10 cellular contexts compared by ENCODE assay signal in genomic region chr7:157011333-157012112, GRCh38. TPM values are rescaled to one million over a fixed set of nuclear protein-coding genes. Genes with fewer than 3 reads are reported as not detected.
A peak's percentile ranks its signal among the peaks of the same experiment; 100 is the strongest.
DNase-seq lines count a peak whose midpoint lies in the region; ATAC-seq, FAIRE-seq and TF ChIP-seq lines count a peak whose summit lies in the region.
"Had no signal": no experiment of that assay in that cellular context is flagged by ENCODE, and none has a peak within 500 bp of the region (broad histone marks: within the 10 kb centered on the region; RNA-seq: fewer than 3 reads in every experiment).

No MANE protein-coding gene starts in this region.

- H3K4me1 ChIP-seq in A549 (peaks cover 24% of the 10 kb centered on the region), OCI-LY1 (ENCODE audit: insufficient read depth, low read length, severe bottlenecking) (peaks cover 18% of the 10 kb centered on the region), hepatocyte (ENCODE audit: insufficient read depth) (peaks cover 12% of the 10 kb centered on the region)

- POLR2A ChIA-PET in A549 (lab: Yijun Ruan, JAX): no interaction called here

- H3K9me3 ChIP-seq in A549: no peaks in the 10 kb centered on the region
- no peaks in the 10 kb centered on the region for H3K9me3 ChIP-seq in OCI-LY1 (ENCODE audit: low read length)
- H3K9me3 ChIP-seq in hepatocyte (ENCODE audit: low read depth): no peaks in the 10 kb centered on the region
- H3K9me3 ChIP-seq: heart right ventricle, SJSA1 had no signal

- H3K27me3 ChIP-seq in OCI-LY1 (ENCODE audit: insufficient read depth, low read length) (peaks cover 10% of the 10 kb centered on the region; the same call in 1 of the 2 replicates), hepatocyte (peaks cover 89% of the 10 kb centered on the region)

- H2AFZ ChIP-seq in OCI-LY1 (ENCODE audit: low read length) (no peak overlapping the region), hepatocyte (no peak overlapping the region)

- H3K4me2 ChIP-seq in A549 (peak overlapping the region; percentile 89), OCI-LY1 (ENCODE audit: low read length) (peak overlapping the region; percentile 88), hepatocyte (peak overlapping the region; percentile 89)

- peak in 1 of 2 experiments; percentile 23; a peak in 3 of 6 replicates for ATAC-seq in A549
- peak; percentile 13 for ATAC-seq in GM19023 (IDR thresholded peaks at IDR 0.05; ENCODE audit: unreplicated experiment)
- no peak for ATAC-seq in GM19467 (IDR thresholded peaks at IDR 0.05; ENCODE audit: unreplicated experiment)

- TF ChIP-seq POLR2A in A549 (IDR thresholded peaks at IDR 0.05; ENCODE audit: low read length): no peak

- TF ChIP-seq EP300 in A549 (IDR thresholded peaks at IDR 0.05): no peak

- CTCF ChIA-PET in A549 (lab: Yijun Ruan, JAX): interaction anchor here (1.4 kb wide), 1 partner anchor 169 kb away, joined by 4 read pairs; no protein-coding TSS in a partner anchor

- H3K27ac ChIP-seq in A549 (peak overlapping the region; percentile 92 to 93), OCI-LY1 (ENCODE audit: low read depth, low read length, poor library complexity, severe bottlenecking) (no peak overlapping the region), hepatocyte (no peak overlapping the region)
- H3K27ac ChIP-seq: heart right ventricle, SJSA1 had no signal

- TF ChIP-seq RAD21 in A549 (conservative IDR thresholded peaks at IDR 0.05 in 1 of 2, IDR thresholded peaks at IDR 0.05 in 1 of 2): no peak

- no peaks in the 10 kb centered on the region for H4K20me1 ChIP-seq in OCI-LY1 (ENCODE audit: insufficient read depth, low read length)
- no peaks in the 10 kb centered on the region for H4K20me1 ChIP-seq in hepatocyte (ENCODE audit: insufficient read depth, poor library complexity, severe bottlenecking)

- TF ChIP-seq CTCF in A549 (IDR thresholded peaks at IDR 0.05) (no peak), OCI-LY1 (IDR thresholded peaks at IDR 0.05; ENCODE audit: low read length) (no peak), hepatocyte (IDR thresholded peaks at IDR 0.05; ENCODE audit: poor library complexity) (no peak)

- H3K4me3 ChIP-seq in A549 (peak overlapping the region; percentile 96), OCI-LY1 (ENCODE audit: low read depth, low read length, poor library complexity, severe bottlenecking) (peak overlapping the region; percentile 72), hepatocyte (no peak overlapping the region)
- H3K4me3 ChIP-seq: SJSA1 had no signal

- H3K9me2 ChIP-seq in OCI-LY1 (ENCODE audit: low read depth, low read length) (no peaks in the 10 kb centered on the region), hepatocyte (replicated peaks; ENCODE audit: insufficient read depth) (no peaks in the 10 kb centered on the region)

- H3K9ac ChIP-seq in OCI-LY1 (ENCODE audit: low read length): peak overlapping the region; percentile 65

- no peak for FAIRE-seq in A549 (lab: Jason Lieb, UNC)

- H3K79me2 ChIP-seq in OCI-LY1 (ENCODE audit: insufficient read depth, low read length) (no peaks in the 10 kb centered on the region), hepatocyte (no peaks in the 10 kb centered on the region)

- no peaks in the 10 kb centered on the region for H3F3A ChIP-seq in OCI-LY1 (ENCODE audit: insufficient read depth, low read length)

- no peak for DNase-seq in A549 (ENCODE audit: low read depth in 1 of 2, low spot score in 1 of 2)
- DNase-seq in hepatocyte (ENCODE audit: low spot score): no peak
- no peak for DNase-seq in Kasumi-1 (lab: John Stamatoyannopoulos, UW)
- DNase-seq in cortex of kidney (lab: John Stamatoyannopoulos, UW): no peak
- DNase-seq in amygdala (lab: John Stamatoyannopoulos, UW): no peak
- DNase-seq: heart right ventricle had no signal

- 47% methylated on average over 28 of the region's 37 CpGs for WGBS in A549 (ENCODE audit: missing lambda C conversion rate)
- 2% methylated on average over 34 of the region's 37 CpGs for WGBS in hepatocyte (ENCODE audit: low lambda C conversion rate, missing lambda C conversion rate)

- H3K36me3 ChIP-seq in OCI-LY1 (ENCODE audit: insufficient read depth, low read length): no peaks in the 10 kb centered on the region
- H3K36me3 ChIP-seq in hepatocyte (replicated peaks; ENCODE audit: insufficient read depth, low read depth): no peaks in the 10 kb centered on the region
- H3K36me3 ChIP-seq: heart right ventricle, SJSA1 had no signal

TF ChIP-seq in A549, 52 proteins besides CTCF, POLR2A, EP300 and RAD21:
- no peak for TF ChIP-seq JUNB (IDR thresholded peaks at IDR 0.05)
- TF ChIP-seq, protein P1, sequence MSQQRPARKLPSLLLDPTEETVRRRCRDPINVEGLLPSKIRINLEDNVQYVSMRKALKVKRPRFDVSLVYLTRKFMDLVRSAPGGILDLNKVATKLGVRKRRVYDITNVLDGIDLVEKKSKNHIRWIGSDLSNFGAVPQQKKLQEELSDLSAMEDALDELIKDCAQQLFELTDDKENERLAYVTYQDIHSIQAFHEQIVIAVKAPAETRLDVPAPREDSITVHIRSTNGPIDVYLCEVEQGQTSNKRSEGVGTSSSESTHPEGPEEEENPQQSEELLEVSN (IDR thresholded peaks at IDR 0.05; ENCODE audit: borderline replicate concordance, low read depth): peak; percentile 75
- no peak for TF ChIP-seq CEBPB (IDR thresholded peaks at IDR 0.05)
- no peak for TF ChIP-seq RNF2 (IDR thresholded peaks at IDR 0.05; ENCODE audit: borderline replicate concordance, low read depth)
- TF ChIP-seq, protein P2, sequence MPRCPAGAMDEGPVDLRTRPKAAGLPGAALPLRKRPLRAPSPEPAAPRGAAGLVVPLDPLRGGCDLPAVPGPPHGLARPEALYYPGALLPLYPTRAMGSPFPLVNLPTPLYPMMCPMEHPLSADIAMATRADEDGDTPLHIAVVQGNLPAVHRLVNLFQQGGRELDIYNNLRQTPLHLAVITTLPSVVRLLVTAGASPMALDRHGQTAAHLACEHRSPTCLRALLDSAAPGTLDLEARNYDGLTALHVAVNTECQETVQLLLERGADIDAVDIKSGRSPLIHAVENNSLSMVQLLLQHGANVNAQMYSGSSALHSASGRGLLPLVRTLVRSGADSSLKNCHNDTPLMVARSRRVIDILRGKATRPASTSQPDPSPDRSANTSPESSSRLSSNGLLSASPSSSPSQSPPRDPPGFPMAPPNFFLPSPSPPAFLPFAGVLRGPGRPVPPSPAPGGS (IDR thresholded peaks at IDR 0.05): no peak
- TF ChIP-seq NR3C1 (IDR thresholded peaks at IDR 0.05): no peak
- no peak for TF ChIP-seq CHD2 (IDR thresholded peaks at IDR 0.05; ENCODE audit: low read length, partially characterized antibody)
- TF ChIP-seq MAX (IDR thresholded peaks at IDR 0.05): peak; percentile 77
- no peak for TF ChIP-seq JUN (IDR thresholded peaks at IDR 0.05)

RNA-seq across cellular contexts. Expression of gene MNX1, which starts 1.1 kb away (rescaled TPM):
- polyA plus RNA-seq in A549 (2011; rRNA removed) (0.67 and 0.70 TPM in 2 replicates), A549 (2017; fragmentation: RNase III; extraction: RNeasy Plus Mini Kit Qiagen cat#74134 plus additional on column Dnase treatment) (3.1 to 4.5 TPM (median 4.2 TPM) in 3 replicates), hepatocyte (1.4 and 3.1 TPM in 2 replicates)
- polyA plus RNA-seq in A549 (2012; cell fraction: cytosol; rRNA removed): 1.5 and 1.8 TPM in 2 replicates
- polyA plus RNA-seq in A549 (2012; cell fraction: nucleus; rRNA removed): 3.2 TPM in 2 replicates
- polyA minus RNA-seq in A549 (2011; rRNA and poly(A)+ RNA removed): 0.88 and 1.0 TPM in 2 replicates
- total RNA-seq in hepatocyte: 2.3 and 2.8 TPM in 2 replicates
- total RNA-seq: heart right ventricle, SJSA1 had no signal
- polyA plus RNA-seq: heart right ventricle had no signal

Comparison
In these comparisons a context has a peak if more than half of its experiments do, and no peak if none do; other contexts are left out.
1. H3K27ac ChIP-seq: peak in A549 (2 of 2); none in OCI-LY1 (single experiment) and hepatocyte (single experiment).
2. Peak in every context shown above with its lines, with median percentiles within 50 percentile points of each other: H3K4me2 ChIP-seq.